ENCODE assay signal across 9 cellular contexts in genomic region chr6:159044899-159045727, GRCh38. TPM values are rescaled to one million over a fixed set of nuclear protein-coding genes. Genes with fewer than 3 reads are reported as not detected.
A peak's percentile ranks its signal among the peaks of the same experiment; 100 is the strongest.
DNase-seq lines count a peak whose midpoint lies in the region; ATAC-seq, FAIRE-seq and TF ChIP-seq lines count a peak whose summit lies in the region.
"Had no signal": no experiment of that assay in that cellular context is flagged by ENCODE, and none has a peak within 500 bp of the region (broad histone marks: within the 10 kb centered on the region; RNA-seq: fewer than 3 reads in every experiment).

TAGAP (minus strand) TSS chr6:159044991; CDS start chr6:159044146, 845 bp downstream.

- H3K27ac Mint-ChIP-seq in GM23338, result no peak within 1 kb of the TSS; the same call in none of the 2 replicates

- intact Hi-C loops in heart left ventricle (cut with DNase I), result loop anchor here in 8 of 10 donors (5.0 to 10.0 kb wide), 5 partner anchors 38 to 90 kb away; no protein-coding TSS in a partner anchor

- peaks cover 19% of the 10 kb centered on the region; the same call in 2 of the 3 replicates for H3K4me1 Mint-ChIP-seq in GM23338

- no peaks in the 10 kb centered on the region for H3F3A ChIP-seq in GM23248 (ENCODE audit: insufficient read depth)
- H3F3A ChIP-seq in GM23338 (replicated peaks; ENCODE audit: low read depth), result no peaks in the 10 kb centered on the region

- H3K9me2 ChIP-seq in GM23248 (ENCODE audit: insufficient read depth) (no peaks in the 10 kb centered on the region), GM23338 (ENCODE audit: insufficient read depth) (no peaks in the 10 kb centered on the region)

- H3K9me3 ChIP-seq in GM23248 (ENCODE audit: low read depth) (no peaks in the 10 kb centered on the region), heart left ventricle (no peaks in the 10 kb centered on the region)

- no peaks in the 10 kb centered on the region for H3K27me3 Mint-ChIP-seq in GM23338 (ENCODE audit: insufficient read depth, low read depth, poor library complexity)

- H3K9me3 Mint-ChIP-seq in GM23338, result no peaks in the 10 kb centered on the region

- ATAC-seq in heart left ventricle, result peak; percentile 48 to 84 (median 76)
- ATAC-seq in GM23338, result no peak
- ATAC-seq: Panc1 had no signal

- no peak within 1 kb of the TSS for H3K4me3 Mint-ChIP-seq in GM23338

- TF ChIP-seq CTCF in heart left ventricle (IDR thresholded peaks at IDR 0.05) (no peak), GM23338 (conservative IDR thresholded peaks at IDR 0.05; ENCODE audit: low read depth in 2 of 2) (no peak), RWPE1 (conservative IDR thresholded peaks at IDR 0.05; ENCODE audit: low read depth) (no peak)

- TF ChIP-seq POLR2A in GM12891 (IDR thresholded peaks at IDR 0.05; ENCODE audit: low read depth, low read length) (peak; percentile 74; the same call in 1 of the 2 replicates), heart left ventricle (IDR thresholded peaks at IDR 0.05) (peak in 1 of 2 donors; percentile 33)

- H3K79me2 ChIP-seq in GM23248 (ENCODE audit: insufficient read depth) (no peaks in the 10 kb centered on the region), GM23338 (replicated peaks; ENCODE audit: insufficient read depth) (no peaks in the 10 kb centered on the region)

- peak; percentile 82 for FAIRE-seq in GM12891 (lab: Jason Lieb, UNC)

- DNase-seq in GM12891 (ENCODE audit: insufficient read length, low spot score) (peak; percentile 39), GM23248 (peak; percentile 57), NCI-H774 (lab: John Stamatoyannopoulos, UW) (peak; percentile 72), heart left ventricle (peak; percentile 48 to 81 (median 64)), GM23338 (ENCODE audit: low spot score) (no peak), RWPE1 (ENCODE audit: low spot score) (no peak)
- DNase-seq in activated CD8-positive, alpha-beta memory T cell treated with anti-CD3 and anti-CD28 coated beads, Interleukin-2, amount 50 U/mL, for 24 hours (ENCODE audit: extremely low read depth), result peak; percentile 76
- DNase-seq in stimulated activated CD4-positive, alpha-beta T cell treated with anti-CD3 and anti-CD28 coated beads, Interleukin-15, amount 100 ng/mL, for 24 hours, result peak; percentile 89

- H2AFZ ChIP-seq in GM23248 (no peak within 1 kb of the TSS), GM23338 (no peak within 1 kb of the TSS)

- H3K27ac ChIP-seq in GM23248, result no peak within 1 kb of the TSS
- H3K27ac ChIP-seq in heart left ventricle, result peak within 1 kb of the TSS in 4 of 12 donors; percentile 35 to 90 (median 42)
- H3K27ac ChIP-seq in GM23338 (ENCODE audit: low read depth), result no peak within 1 kb of the TSS
- no peak within 1 kb of the TSS for H3K27ac ChIP-seq in RWPE1

- in situ Hi-C loops in GM23248 (cut with MboI), result no loop called here

- H3K4me3 ChIP-seq in GM23248 (no peak within 1 kb of the TSS), heart left ventricle (peak within 1 kb of the TSS in 9 of 12 donors; percentile 5 to 70 (median 35)), GM23338 (no peak within 1 kb of the TSS)

- CTCF ChIA-PET in RWPE1 (lab: Yijun Ruan, JAX), result interaction anchor here (0.8 to 0.9 kb wide), 2 partner anchors 59 to 89 kb away, joined by 3 to 4 read pairs; no protein-coding TSS in a partner anchor

- WGBS in GM23248 (ENCODE audit: low coverage in 1 of 2, low lambda C conversion rate in 2 of 2, missing lambda C conversion rate in 2 of 2), 2 experiments, result 10 to 12% methylated on average over 15 of the region's 15 CpGs
- 37 to 58% (median 43%) methylated on average over 15 of the region's 15 CpGs for WGBS in heart left ventricle, 4 donors

- H3K9ac ChIP-seq in GM23248, result no peak within 1 kb of the TSS

- H3K27me3 ChIP-seq in GM23248 (replicated peaks; ENCODE audit: insufficient read depth) (peaks cover 55% of the 10 kb centered on the region), heart left ventricle (peaks cover 0 to 9% (median 0%) of the 10 kb centered on the region in 9 donors), GM23338 (ENCODE audit: insufficient read depth) (no peaks in the 10 kb centered on the region)

- H3K36me3 Mint-ChIP-seq in GM23338 (ENCODE audit: low read depth), result no peaks in the 10 kb centered on the region

- POLR2A ChIA-PET in RWPE1 (lab: Yijun Ruan, JAX; ENCODE audit: low non-redundant PET), result no interaction called here

- H4K20me1 ChIP-seq in GM23248 (ENCODE audit: insufficient read depth), result no peaks in the 10 kb centered on the region
- no peaks in the 10 kb centered on the region for H4K20me1 ChIP-seq in GM23338 (replicated peaks; ENCODE audit: insufficient read depth)

- H3K4me2 ChIP-seq in GM23248 (ENCODE audit: unreplicated experiment) (no peak within 1 kb of the TSS), GM23338 (no peak within 1 kb of the TSS)

- H3K4me1 ChIP-seq in GM23248 (ENCODE audit: insufficient read depth), result no peaks in the 10 kb centered on the region
- peaks cover 0 to 41% (median 3%) of the 10 kb centered on the region in 12 donors for H3K4me1 ChIP-seq in heart left ventricle
- no peaks in the 10 kb centered on the region; the same call in 1 of the 2 replicates for H3K4me1 ChIP-seq in GM23338 (ENCODE audit: insufficient read depth)

- H3K36me3 ChIP-seq in GM23248 (ENCODE audit: low read depth) (no peaks in the 10 kb centered on the region), heart left ventricle (peaks cover 0 to 21% (median 0%) of the 10 kb centered on the region in 9 donors), GM23338 (ENCODE audit: insufficient read depth) (no peaks in the 10 kb centered on the region)

TF ChIP-seq in GM12891, 5 proteins besides CTCF, POLR2A, EP300 and RAD21:
- TF ChIP-seq PAX5 (IDR thresholded peaks at IDR 0.05; ENCODE audit: insufficient read depth, low read length, severe bottlenecking) (no peak), TAF1 (IDR thresholded peaks at IDR 0.05; ENCODE audit: low read depth, low read length) (peak; percentile 72), SPI1 (IDR thresholded peaks at IDR 0.05; ENCODE audit: low read depth, low read length) (peak; percentile 86), POU2F2 (IDR thresholded peaks at IDR 0.05; ENCODE audit: low read depth, low read length) (peak; percentile 77; the same call in 1 of the 2 replicates), POLR2AphosphoS5 (IDR thresholded peaks at IDR 0.05; ENCODE audit: low read depth, low read length) (peak; percentile 77; the same call in 1 of the 2 replicates)

TF ChIP-seq in GM23338, 12 proteins besides CTCF, POLR2A, EP300 and RAD21 (continues in another document):
- TF ChIP-seq ZNF114 (CRISPR knock-in tag; IDR thresholded peaks at IDR 0.05), result no peak
- TF ChIP-seq EZH2 (IDR thresholded peaks at IDR 0.05; ENCODE audit: low read depth, unreplicated experiment), result no peak
- no peak for TF ChIP-seq NANOG (IDR thresholded peaks at IDR 0.05; ENCODE audit: borderline replicate concordance)

RNA-seq across cellular contexts. Expression of gene TAGAP, which starts in this region (rescaled TPM):
- polyA plus RNA-seq in GM12891 (2012; ENCODE audit: low read depth, missing spikeins), result 2.6 TPM
- not detected in 2 replicates for total RNA-seq in GM23248 (2014; rRNA removed; shearing (Covaris generic))
- polyA plus RNA-seq in GM23248 (2016; fragmentation: Nextera tagmentation; extraction: Ambion mirVana) (not detected in 2 replicates), heart left ventricle (under 1 TPM; 0.23 to 0.32 TPM), GM23338 (2016; fragmentation: Nextera tagmentation; extraction: Ambion mirVana) (not detected in 2 replicates)
- 1 to 10 TPM in 6 of 9 donors, under 1 TPM in 3; 0.51 to 9.3 (median 1.4) TPM for total RNA-seq in heart left ventricle
- total RNA-seq in GM23338 (2014; rRNA removed; shearing (Covaris generic)), result 0.43 TPM in 1 of 2 replicates, not detected in the other

Comparison
In these comparisons a context has a peak if more than half of its experiments do, and no peak if none do; other contexts are left out.
1. Peak in DNase-seq in GM23248; RNA of the gene not detected or under 1 TPM.
2. DNase-seq: peak in GM12891 (single experiment), NCI-H774 (single experiment), activated CD8-positive, alpha-beta memory T cell treated with anti-CD3 and anti-CD28 coated beads, Interleukin-2, amount 50 U/mL, for 24 hours (single experiment), heart left ventricle (5 of 5) and stimulated activated CD4-positive, alpha-beta T cell treated with anti-CD3 and anti-CD28 coated beads, Interleukin-15, amount 100 ng/mL, for 24 hours (single experiment); none in GM23338 (single experiment) and RWPE1 (single experiment).
3. H3K4me3 ChIP-seq: peak in heart left ventricle (9 of 12); none in GM23248 (single experiment) and GM23338 (single experiment).